ENCODE assay signal across 8 cellular contexts in genomic region chrX:11427082-11428033, GRCh38.
DNase-seq lines count a peak whose midpoint lies in the region; ATAC-seq, FAIRE-seq and TF ChIP-seq lines count a peak whose summit lies in the region.

No MANE protein-coding gene starts in this region.

- intact Hi-C loops in left colon (cut with DNase I, micrococcal nuclease) = no loop called here

- H3K4me3 ChIP-seq in A549 = no peak overlapping the region; the same call in 2 of the 3 replicates
- H3K4me3 ChIP-seq in tibial nerve = peak overlapping the region; percentile 38 to 61 (median 39)
- H3K4me3 ChIP-seq in BE2C (ENCODE audit: low read depth, low read length) = no peak overlapping the region

- H3K27ac ChIP-seq in A549 (no peak overlapping the region), tibial nerve (peak overlapping the region; percentile 31 to 86 (median 68))

- H3K36me3 ChIP-seq in tibial nerve (no peaks in the 10 kb centered on the region), BE2C (no peaks in the 10 kb centered on the region)

- no peak for TF ChIP-seq EP300 in A549 (IDR thresholded peaks at IDR 0.05)
- peak in 1 of 2 donors; percentile 39 for TF ChIP-seq EP300 in tibial nerve (IDR thresholded peaks at IDR 0.05)

- TF ChIP-seq CTCF in A549 (IDR thresholded peaks at IDR 0.05) (no peak), brain (conservative IDR thresholded peaks at IDR 0.05) (peak in 1 of 2 experiments; percentile 58), tibial nerve (IDR thresholded peaks at IDR 0.05) (peak in 4 of 5 experiments; percentile 25 to 60 (median 45)), BE2C (IDR thresholded peaks at IDR 0.05; ENCODE audit: low read depth, low read length) (no peak)

- peaks cover 0 to under 1% of the 10 kb centered on the region in 2 donors for H3K27me3 ChIP-seq in tibial nerve
- H3K27me3 ChIP-seq in BE2C = no peaks in the 10 kb centered on the region

- H3K4me3 Mint-ChIP-seq in brain = peak overlapping the region; percentile 50 to 79 (median 67)
- peak overlapping the region in 2 of 10 donors; percentile 16 to 44 for H3K4me3 Mint-ChIP-seq in naive thymus-derived CD8-positive, alpha-beta T cell

- WGBS in A549 (ENCODE audit: missing lambda C conversion rate) = 48% methylated on average over 18 of the region's 72 CpGs
- 4 to 38% methylated on average over 18 to 68 of the region's 72 CpGs for WGBS in tibial nerve, 2 donors

- CTCF ChIA-PET in A549 (lab: Yijun Ruan, JAX) = no interaction called here

- POLR2A ChIA-PET in A549 (lab: Yijun Ruan, JAX) = no interaction called here
- POLR2A ChIA-PET in naive thymus-derived CD8-positive, alpha-beta T cell (lab: Charles Lee) = no interaction called here

- peaks cover 0 to 9% (median 0%) of the 10 kb centered on the region in 5 experiments for H3K9me3 Mint-ChIP-seq in brain
- H3K9me3 Mint-ChIP-seq in naive thymus-derived CD8-positive, alpha-beta T cell = peaks cover 0 to 5% (median 0%) of the 10 kb centered on the region in 9 donors

- peaks cover 7% of the 10 kb centered on the region for H3K4me1 Mint-ChIP-seq in brain
- H3K4me1 Mint-ChIP-seq in naive thymus-derived CD8-positive, alpha-beta T cell = peaks cover 0 to 3% (median 0%) of the 10 kb centered on the region in 4 donors

- H3K4me1 ChIP-seq in A549 (no peaks in the 10 kb centered on the region), tibial nerve (no peaks in the 10 kb centered on the region), BE2C (no peaks in the 10 kb centered on the region)

- FAIRE-seq in A549 (lab: Jason Lieb, UNC) = no peak

- no peak for DNase-seq in A549 (ENCODE audit: low read depth in 1 of 2, low spot score in 1 of 2)
- DNase-seq in left colon = peak; percentile 37 to 46
- peak; percentile 29 to 31 for DNase-seq in tibial nerve (ENCODE audit: low spot score in 2 of 2)
- DNase-seq in kidney tubule cell (ENCODE audit: low spot score) = no peak
- DNase-seq in BE2C = no peak
- DNase-seq in naive thymus-derived CD8-positive, alpha-beta T cell = no peak

- H3K27ac Mint-ChIP-seq in brain = peak overlapping the region in 1 of 5 experiments; percentile 41
- no peak overlapping the region for H3K27ac Mint-ChIP-seq in naive thymus-derived CD8-positive, alpha-beta T cell

- ATAC-seq in A549 = peak in 1 of 2 experiments; percentile 23; a peak in 1 of 6 replicates
- ATAC-seq in GM19463 (IDR thresholded peaks at IDR 0.05; ENCODE audit: unreplicated experiment) = peak; percentile 41
- ATAC-seq in left colon = peak; percentile 14
- no peak for ATAC-seq in naive thymus-derived CD8-positive, alpha-beta T cell

- TF ChIP-seq POLR2A in A549 (IDR thresholded peaks at IDR 0.05; ENCODE audit: low read length) (no peak), tibial nerve (IDR thresholded peaks at IDR 0.05) (no peak)

- TF ChIP-seq RAD21 in A549 (conservative IDR thresholded peaks at IDR 0.05 in 1 of 2, IDR thresholded peaks at IDR 0.05 in 1 of 2) = no peak

- H3K9me3 ChIP-seq in A549 = no peaks in the 10 kb centered on the region
- H3K9me3 ChIP-seq in tibial nerve = no peaks in the 10 kb centered on the region
- H3K9me3 ChIP-seq in BE2C = no peaks in the 10 kb centered on the region

- H3K4me2 ChIP-seq in A549 = peak overlapping the region; percentile 53

- no peaks in the 10 kb centered on the region for H3K36me3 Mint-ChIP-seq in brain
- peaks cover 0 to 6% (median 0%) of the 10 kb centered on the region in 3 donors for H3K36me3 Mint-ChIP-seq in naive thymus-derived CD8-positive, alpha-beta T cell

- H3K27me3 Mint-ChIP-seq in brain = peaks cover 8% of the 10 kb centered on the region
- peaks cover 6 to 25% (median 10%) of the 10 kb centered on the region in 5 donors for H3K27me3 Mint-ChIP-seq in naive thymus-derived CD8-positive, alpha-beta T cell

TF ChIP-seq in A549, 52 proteins besides CTCF, POLR2A, EP300 and RAD21:
- TF ChIP-seq ZSCAN20 (CRISPR knock-in tag; IDR thresholded peaks at IDR 0.05) = no peak
- TF ChIP-seq PBX3 (IDR thresholded peaks at IDR 0.05) = no peak
- no peak for TF ChIP-seq HOXA7 (CRISPR knock-in tag; IDR thresholded peaks at IDR 0.05)
- TF ChIP-seq HOXB13 (CRISPR knock-in tag; IDR thresholded peaks at IDR 0.05; ENCODE audit: low read depth) = no peak
- no peak for TF ChIP-seq FOSL2 (IDR thresholded peaks at IDR 0.05)
- no peak for TF ChIP-seq FOSL2 (CRISPR knock-in tag; IDR thresholded peaks at IDR 0.05)
- TF ChIP-seq NPAS2 (CRISPR knock-in tag; IDR thresholded peaks at IDR 0.05; ENCODE audit: borderline replicate concordance) = no peak
- no peak for TF ChIP-seq MAFK (IDR thresholded peaks at IDR 0.05; ENCODE audit: partially characterized antibody)
- TF ChIP-seq ESRRA (IDR thresholded peaks at IDR 0.05; ENCODE audit: borderline replicate concordance, low read length) = no peak
- no peak for TF ChIP-seq RNF2 (IDR thresholded peaks at IDR 0.05; ENCODE audit: borderline replicate concordance, low read depth)
- TF ChIP-seq USF2 (IDR thresholded peaks at IDR 0.05) = no peak
- no peak for TF ChIP-seq GATA3 (IDR thresholded peaks at IDR 0.05; ENCODE audit: borderline replicate concordance)
- no peak for TF ChIP-seq HDAC2 (IDR thresholded peaks at IDR 0.05)
- TF ChIP-seq HEYL (CRISPR knock-in tag; IDR thresholded peaks at IDR 0.05) = no peak
- TF ChIP-seq, protein P1, sequence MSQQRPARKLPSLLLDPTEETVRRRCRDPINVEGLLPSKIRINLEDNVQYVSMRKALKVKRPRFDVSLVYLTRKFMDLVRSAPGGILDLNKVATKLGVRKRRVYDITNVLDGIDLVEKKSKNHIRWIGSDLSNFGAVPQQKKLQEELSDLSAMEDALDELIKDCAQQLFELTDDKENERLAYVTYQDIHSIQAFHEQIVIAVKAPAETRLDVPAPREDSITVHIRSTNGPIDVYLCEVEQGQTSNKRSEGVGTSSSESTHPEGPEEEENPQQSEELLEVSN (IDR thresholded peaks at IDR 0.05; ENCODE audit: borderline replicate concordance, low read depth) = no peak
- TF ChIP-seq KDM5A (IDR thresholded peaks at IDR 0.05) = no peak
- TF ChIP-seq CBX8 (IDR thresholded peaks at IDR 0.05) = no peak
- TF ChIP-seq HOXB5 (CRISPR knock-in tag; IDR thresholded peaks at IDR 0.05) = no peak
- TF ChIP-seq CHD4 (IDR thresholded peaks at IDR 0.05; ENCODE audit: borderline replicate concordance) = no peak

Comparison
In these comparisons a context has a peak if more than half of its experiments do, and no peak if none do; other contexts are left out.
1. ATAC-seq: peak in GM19463 (single experiment) and left colon (single experiment); none in naive thymus-derived CD8-positive, alpha-beta T cell (0 of 2).
2. DNase-seq: peak in left colon (2 of 2) and tibial nerve (2 of 2); none in A549 (0 of 2), kidney tubule cell (single experiment), BE2C (single experiment) and naive thymus-derived CD8-positive, alpha-beta T cell (0 of 10).
3. H3K27ac ChIP-seq: peak in tibial nerve (4 of 4); none in A549 (0 of 2).
4. H3K4me3 ChIP-seq: peak in tibial nerve (4 of 4); none in A549 (single experiment) and BE2C (single experiment).
5. CTCF ChIP-seq: peak in tibial nerve (4 of 5); none in A549 (single experiment) and BE2C (single experiment).